2 cellular contexts compared by ENCODE assay signal in the genomic region with DNA sequence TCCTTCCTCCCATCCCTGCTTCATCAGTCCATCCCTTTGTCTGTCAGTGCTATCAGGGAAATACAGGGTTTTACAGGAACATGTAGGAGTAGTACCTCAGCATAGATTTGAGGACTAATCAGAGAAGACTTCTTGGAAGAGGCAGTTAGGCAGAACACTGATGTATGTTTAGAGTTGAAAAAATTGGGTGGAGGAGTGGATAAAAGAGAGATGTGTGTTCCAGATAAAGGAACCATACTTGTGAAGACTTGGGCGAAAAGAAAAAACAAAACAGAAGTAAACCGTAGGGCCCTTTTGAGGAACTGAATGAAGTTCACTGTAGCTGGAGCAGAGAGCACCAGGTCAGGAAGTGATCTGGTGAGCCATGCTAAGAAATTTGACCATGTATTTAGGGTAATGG.
TF ChIP-seq lines count a peak whose summit lies in the region.

No MANE protein-coding gene starts in this region.

TF ChIP-seq in GM23338, 12 proteins besides CTCF, POLR2A, EP300 and RAD21:
- TF ChIP-seq, protein P1, sequence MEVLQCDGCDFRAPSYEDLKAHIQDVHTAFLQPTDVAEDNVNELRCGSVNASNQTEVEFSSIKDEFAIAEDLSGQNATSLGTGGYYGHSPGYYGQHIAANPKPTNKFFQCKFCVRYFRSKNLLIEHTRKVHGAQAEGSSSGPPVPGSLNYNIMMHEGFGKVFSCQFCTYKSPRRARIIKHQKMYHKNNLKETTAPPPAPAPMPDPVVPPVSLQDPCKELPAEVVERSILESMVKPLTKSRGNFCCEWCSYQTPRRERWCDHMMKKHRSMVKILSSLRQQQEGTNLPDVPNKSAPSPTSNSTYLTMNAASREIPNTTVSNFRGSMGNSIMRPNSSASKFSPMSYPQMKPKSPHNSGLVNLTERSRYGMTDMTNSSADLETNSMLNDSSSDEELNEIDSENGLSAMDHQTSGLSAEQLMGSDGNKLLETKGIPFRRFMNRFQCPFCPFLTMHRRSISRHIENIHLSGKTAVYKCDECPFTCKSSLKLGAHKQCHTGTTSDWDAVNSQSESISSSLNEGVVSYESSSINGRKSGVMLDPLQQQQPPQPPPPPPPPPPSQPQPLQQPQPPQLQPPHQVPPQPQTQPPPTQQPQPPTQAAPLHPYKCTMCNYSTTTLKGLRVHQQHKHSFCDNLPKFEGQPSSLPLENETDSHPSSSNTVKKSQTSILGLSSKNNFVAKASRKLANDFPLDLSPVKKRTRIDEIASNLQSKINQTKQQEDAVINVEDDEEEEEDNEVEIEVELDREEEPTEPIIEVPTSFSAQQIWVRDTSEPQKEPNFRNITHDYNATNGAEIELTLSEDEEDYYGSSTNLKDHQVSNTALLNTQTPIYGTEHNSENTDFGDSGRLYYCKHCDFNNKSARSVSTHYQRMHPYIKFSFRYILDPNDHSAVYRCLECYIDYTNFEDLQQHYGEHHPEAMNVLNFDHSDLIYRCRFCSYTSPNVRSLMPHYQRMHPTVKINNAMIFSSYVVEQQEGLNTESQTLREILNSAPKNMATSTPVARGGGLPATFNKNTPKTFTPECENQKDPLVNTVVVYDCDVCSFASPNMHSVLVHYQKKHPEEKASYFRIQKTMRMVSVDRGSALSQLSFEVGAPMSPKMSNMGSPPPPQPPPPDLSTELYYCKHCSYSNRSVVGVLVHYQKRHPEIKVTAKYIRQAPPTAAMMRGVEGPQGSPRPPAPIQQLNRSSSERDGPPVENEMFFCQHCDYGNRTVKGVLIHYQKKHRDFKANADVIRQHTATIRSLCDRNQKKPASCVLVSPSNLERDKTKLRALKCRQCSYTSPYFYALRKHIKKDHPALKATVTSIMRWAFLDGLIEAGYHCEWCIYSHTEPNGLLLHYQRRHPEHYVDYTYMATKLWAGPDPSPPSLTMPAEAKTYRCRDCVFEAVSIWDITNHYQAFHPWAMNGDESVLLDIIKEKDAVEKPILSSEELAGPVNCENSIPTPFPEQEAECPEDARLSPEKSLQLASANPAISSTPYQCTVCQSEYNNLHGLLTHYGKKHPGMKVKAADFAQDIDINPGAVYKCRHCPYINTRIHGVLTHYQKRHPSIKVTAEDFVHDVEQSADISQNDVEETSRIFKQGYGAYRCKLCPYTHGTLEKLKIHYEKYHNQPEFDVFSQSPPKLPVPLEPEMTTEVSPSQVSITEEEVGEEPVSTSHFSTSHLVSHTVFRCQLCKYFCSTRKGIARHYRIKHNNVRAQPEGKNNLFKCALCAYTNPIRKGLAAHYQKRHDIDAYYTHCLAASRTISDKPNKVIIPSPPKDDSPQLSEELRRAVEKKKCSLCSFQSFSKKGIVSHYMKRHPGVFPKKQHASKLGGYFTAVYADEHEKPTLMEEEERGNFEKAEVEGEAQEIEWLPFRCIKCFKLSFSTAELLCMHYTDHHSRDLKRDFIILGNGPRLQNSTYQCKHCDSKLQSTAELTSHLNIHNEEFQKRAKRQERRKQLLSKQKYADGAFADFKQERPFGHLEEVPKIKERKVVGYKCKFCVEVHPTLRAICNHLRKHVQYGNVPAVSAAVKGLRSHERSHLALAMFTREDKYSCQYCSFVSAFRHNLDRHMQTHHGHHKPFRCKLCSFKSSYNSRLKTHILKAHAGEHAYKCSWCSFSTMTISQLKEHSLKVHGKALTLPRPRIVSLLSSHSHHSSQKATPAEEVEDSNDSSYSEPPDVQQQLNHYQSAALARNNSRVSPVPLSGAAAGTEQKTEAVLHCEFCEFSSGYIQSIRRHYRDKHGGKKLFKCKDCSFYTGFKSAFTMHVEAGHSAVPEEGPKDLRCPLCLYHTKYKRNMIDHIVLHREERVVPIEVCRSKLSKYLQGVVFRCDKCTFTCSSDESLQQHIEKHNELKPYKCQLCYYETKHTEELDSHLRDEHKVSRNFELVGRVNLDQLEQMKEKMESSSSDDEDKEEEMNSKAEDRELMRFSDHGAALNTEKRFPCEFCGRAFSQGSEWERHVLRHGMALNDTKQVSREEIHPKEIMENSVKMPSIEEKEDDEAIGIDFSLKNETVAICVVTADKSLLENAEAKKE (CRISPR knock-in tag; IDR thresholded peaks at IDR 0.05), result no peak
- TF ChIP-seq STAT1 (IDR thresholded peaks at IDR 0.05; ENCODE audit: unreplicated experiment) (no peak), JUNB (IDR thresholded peaks at IDR 0.05; ENCODE audit: unreplicated experiment) (no peak), POLR2AphosphoS5 (IDR thresholded peaks at IDR 0.05; ENCODE audit: low read depth) (no peak)

TF ChIP-seq in K562, 482 proteins besides CTCF, POLR2A, EP300 and RAD21 (continues in another document):
- no peak for TF ChIP-seq IFI16 (CRISPR knock-in tag; IDR thresholded peaks at IDR 0.05)
- TF ChIP-seq TEAD2 (tag; IDR thresholded peaks at IDR 0.05), result no peak
- TF ChIP-seq, protein P2, sequence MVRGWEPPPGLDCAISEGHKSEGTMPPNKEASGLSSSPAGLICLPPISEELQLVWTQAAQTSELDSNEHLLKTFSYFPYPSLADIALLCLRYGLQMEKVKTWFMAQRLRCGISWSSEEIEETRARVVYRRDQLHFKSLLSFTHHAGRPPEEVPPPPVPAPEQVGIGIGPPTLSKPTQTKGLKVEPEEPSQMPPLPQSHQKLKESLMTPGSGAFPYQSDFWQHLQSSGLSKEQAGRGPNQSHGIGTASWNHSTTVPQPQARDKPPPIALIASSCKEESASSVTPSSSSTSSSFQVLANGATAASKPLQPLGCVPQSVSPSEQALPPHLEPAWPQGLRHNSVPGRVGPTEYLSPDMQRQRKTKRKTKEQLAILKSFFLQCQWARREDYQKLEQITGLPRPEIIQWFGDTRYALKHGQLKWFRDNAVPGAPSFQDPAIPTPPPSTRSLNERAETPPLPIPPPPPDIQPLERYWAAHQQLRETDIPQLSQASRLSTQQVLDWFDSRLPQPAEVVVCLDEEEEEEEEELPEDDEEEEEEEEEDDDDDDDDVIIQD (CRISPR knock-in tag; IDR thresholded peaks at IDR 0.05), result no peak
- TF ChIP-seq, protein P3, sequence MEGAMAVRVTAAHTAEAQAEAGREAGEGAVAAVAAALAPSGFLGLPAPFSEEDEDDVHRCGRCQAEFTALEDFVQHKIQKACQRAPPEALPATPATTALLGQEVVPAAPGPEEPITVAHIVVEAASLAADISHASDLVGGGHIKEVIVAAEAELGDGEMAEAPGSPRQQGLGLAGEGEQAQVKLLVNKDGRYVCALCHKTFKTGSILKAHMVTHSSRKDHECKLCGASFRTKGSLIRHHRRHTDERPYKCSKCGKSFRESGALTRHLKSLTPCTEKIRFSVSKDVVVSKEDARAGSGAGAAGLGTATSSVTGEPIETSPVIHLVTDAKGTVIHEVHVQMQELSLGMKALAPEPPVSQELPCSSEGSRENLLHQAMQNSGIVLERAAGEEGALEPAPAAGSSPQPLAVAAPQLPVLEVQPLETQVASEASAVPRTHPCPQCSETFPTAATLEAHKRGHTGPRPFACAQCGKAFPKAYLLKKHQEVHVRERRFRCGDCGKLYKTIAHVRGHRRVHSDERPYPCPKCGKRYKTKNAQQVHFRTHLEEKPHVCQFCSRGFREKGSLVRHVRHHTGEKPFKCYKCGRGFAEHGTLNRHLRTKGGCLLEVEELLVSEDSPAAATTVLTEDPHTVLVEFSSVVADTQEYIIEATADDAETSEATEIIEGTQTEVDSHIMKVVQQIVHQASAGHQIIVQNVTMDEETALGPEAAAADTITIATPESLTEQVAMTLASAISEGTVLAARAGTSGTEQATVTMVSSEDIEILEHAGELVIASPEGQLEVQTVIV (CRISPR knock-in tag; IDR thresholded peaks at IDR 0.05; ENCODE audit: borderline replicate concordance), result no peak
- TF ChIP-seq ZNF175 (CRISPR knock-in tag; IDR thresholded peaks at IDR 0.05; ENCODE audit: low read depth), result no peak
- no peak for TF ChIP-seq ZNF146 (CRISPR knock-in tag; IDR thresholded peaks at IDR 0.05; ENCODE audit: unreplicated experiment)
- TF ChIP-seq, protein P4, sequence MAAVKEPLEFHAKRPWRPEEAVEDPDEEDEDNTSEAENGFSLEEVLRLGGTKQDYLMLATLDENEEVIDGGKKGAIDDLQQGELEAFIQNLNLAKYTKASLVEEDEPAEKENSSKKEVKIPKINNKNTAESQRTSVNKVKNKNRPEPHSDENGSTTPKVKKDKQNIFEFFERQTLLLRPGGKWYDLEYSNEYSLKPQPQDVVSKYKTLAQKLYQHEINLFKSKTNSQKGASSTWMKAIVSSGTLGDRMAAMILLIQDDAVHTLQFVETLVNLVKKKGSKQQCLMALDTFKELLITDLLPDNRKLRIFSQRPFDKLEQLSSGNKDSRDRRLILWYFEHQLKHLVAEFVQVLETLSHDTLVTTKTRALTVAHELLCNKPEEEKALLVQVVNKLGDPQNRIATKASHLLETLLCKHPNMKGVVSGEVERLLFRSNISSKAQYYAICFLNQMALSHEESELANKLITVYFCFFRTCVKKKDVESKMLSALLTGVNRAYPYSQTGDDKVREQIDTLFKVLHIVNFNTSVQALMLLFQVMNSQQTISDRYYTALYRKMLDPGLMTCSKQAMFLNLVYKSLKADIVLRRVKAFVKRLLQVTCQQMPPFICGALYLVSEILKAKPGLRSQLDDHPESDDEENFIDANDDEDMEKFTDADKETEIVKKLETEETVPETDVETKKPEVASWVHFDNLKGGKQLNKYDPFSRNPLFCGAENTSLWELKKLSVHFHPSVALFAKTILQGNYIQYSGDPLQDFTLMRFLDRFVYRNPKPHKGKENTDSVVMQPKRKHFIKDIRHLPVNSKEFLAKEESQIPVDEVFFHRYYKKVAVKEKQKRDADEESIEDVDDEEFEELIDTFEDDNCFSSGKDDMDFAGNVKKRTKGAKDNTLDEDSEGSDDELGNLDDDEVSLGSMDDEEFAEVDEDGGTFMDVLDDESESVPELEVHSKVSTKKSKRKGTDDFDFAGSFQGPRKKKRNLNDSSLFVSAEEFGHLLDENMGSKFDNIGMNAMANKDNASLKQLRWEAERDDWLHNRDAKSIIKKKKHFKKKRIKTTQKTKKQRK (IDR thresholded peaks at IDR 0.05; ENCODE audit: borderline replicate concordance, low read depth, low read length), result no peak
- TF ChIP-seq, protein P5, sequence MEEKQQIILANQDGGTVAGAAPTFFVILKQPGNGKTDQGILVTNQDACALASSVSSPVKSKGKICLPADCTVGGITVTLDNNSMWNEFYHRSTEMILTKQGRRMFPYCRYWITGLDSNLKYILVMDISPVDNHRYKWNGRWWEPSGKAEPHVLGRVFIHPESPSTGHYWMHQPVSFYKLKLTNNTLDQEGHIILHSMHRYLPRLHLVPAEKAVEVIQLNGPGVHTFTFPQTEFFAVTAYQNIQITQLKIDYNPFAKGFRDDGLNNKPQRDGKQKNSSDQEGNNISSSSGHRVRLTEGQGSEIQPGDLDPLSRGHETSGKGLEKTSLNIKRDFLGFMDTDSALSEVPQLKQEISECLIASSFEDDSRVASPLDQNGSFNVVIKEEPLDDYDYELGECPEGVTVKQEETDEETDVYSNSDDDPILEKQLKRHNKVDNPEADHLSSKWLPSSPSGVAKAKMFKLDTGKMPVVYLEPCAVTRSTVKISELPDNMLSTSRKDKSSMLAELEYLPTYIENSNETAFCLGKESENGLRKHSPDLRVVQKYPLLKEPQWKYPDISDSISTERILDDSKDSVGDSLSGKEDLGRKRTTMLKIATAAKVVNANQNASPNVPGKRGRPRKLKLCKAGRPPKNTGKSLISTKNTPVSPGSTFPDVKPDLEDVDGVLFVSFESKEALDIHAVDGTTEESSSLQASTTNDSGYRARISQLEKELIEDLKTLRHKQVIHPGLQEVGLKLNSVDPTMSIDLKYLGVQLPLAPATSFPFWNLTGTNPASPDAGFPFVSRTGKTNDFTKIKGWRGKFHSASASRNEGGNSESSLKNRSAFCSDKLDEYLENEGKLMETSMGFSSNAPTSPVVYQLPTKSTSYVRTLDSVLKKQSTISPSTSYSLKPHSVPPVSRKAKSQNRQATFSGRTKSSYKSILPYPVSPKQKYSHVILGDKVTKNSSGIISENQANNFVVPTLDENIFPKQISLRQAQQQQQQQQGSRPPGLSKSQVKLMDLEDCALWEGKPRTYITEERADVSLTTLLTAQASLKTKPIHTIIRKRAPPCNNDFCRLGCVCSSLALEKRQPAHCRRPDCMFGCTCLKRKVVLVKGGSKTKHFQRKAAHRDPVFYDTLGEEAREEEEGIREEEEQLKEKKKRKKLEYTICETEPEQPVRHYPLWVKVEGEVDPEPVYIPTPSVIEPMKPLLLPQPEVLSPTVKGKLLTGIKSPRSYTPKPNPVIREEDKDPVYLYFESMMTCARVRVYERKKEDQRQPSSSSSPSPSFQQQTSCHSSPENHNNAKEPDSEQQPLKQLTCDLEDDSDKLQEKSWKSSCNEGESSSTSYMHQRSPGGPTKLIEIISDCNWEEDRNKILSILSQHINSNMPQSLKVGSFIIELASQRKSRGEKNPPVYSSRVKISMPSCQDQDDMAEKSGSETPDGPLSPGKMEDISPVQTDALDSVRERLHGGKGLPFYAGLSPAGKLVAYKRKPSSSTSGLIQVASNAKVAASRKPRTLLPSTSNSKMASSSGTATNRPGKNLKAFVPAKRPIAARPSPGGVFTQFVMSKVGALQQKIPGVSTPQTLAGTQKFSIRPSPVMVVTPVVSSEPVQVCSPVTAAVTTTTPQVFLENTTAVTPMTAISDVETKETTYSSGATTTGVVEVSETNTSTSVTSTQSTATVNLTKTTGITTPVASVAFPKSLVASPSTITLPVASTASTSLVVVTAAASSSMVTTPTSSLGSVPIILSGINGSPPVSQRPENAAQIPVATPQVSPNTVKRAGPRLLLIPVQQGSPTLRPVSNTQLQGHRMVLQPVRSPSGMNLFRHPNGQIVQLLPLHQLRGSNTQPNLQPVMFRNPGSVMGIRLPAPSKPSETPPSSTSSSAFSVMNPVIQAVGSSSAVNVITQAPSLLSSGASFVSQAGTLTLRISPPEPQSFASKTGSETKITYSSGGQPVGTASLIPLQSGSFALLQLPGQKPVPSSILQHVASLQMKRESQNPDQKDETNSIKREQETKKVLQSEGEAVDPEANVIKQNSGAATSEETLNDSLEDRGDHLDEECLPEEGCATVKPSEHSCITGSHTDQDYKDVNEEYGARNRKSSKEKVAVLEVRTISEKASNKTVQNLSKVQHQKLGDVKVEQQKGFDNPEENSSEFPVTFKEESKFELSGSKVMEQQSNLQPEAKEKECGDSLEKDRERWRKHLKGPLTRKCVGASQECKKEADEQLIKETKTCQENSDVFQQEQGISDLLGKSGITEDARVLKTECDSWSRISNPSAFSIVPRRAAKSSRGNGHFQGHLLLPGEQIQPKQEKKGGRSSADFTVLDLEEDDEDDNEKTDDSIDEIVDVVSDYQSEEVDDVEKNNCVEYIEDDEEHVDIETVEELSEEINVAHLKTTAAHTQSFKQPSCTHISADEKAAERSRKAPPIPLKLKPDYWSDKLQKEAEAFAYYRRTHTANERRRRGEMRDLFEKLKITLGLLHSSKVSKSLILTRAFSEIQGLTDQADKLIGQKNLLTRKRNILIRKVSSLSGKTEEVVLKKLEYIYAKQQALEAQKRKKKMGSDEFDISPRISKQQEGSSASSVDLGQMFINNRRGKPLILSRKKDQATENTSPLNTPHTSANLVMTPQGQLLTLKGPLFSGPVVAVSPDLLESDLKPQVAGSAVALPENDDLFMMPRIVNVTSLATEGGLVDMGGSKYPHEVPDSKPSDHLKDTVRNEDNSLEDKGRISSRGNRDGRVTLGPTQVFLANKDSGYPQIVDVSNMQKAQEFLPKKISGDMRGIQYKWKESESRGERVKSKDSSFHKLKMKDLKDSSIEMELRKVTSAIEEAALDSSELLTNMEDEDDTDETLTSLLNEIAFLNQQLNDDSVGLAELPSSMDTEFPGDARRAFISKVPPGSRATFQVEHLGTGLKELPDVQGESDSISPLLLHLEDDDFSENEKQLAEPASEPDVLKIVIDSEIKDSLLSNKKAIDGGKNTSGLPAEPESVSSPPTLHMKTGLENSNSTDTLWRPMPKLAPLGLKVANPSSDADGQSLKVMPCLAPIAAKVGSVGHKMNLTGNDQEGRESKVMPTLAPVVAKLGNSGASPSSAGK (IDR thresholded peaks at IDR 0.05), result no peak
- TF ChIP-seq ZNF766 (CRISPR knock-in tag; conservative IDR thresholded peaks at IDR 0.05), result no peak
- no peak for TF ChIP-seq NONO (IDR thresholded peaks at IDR 0.05; ENCODE audit: low read depth in 2 of 2, low read length in 1 of 2)
- no peak for TF ChIP-seq TCFL5 (CRISPR knock-in tag; conservative IDR thresholded peaks at IDR 0.05)
- no peak for TF ChIP-seq SNIP1 (IDR thresholded peaks at IDR 0.05; ENCODE audit: low read depth)
